Comparison of ENCODE assay signal across 16 cellular contexts in genomic region chr5:150107909-150108447, GRCh38. TPM values are rescaled to one million over a fixed set of nuclear protein-coding genes. Genes with fewer than 3 reads are reported as not detected.
DNase-seq lines count a peak whose midpoint lies in the region; ATAC-seq lines count a peak whose summit lies in the region.
"Had no signal": no experiment of that assay in that cellular context is flagged by ENCODE, and none has a peak within 500 bp of the region (broad histone marks: within the 10 kb centered on the region; RNA-seq: fewer than 3 reads in every experiment).

No MANE protein-coding gene starts in this region.

- ATAC-seq in GM19452 (IDR thresholded peaks at IDR 0.05; ENCODE audit: unreplicated experiment), result no peak
- no peak for ATAC-seq in GM21786 (IDR thresholded peaks at IDR 0.05; ENCODE audit: unreplicated experiment)
- ATAC-seq: CD8-positive, alpha-beta T cell; naive thymus-derived CD8-positive, alpha-beta T cell had no signal

- H3K27ac ChIP-seq in SK-N-MC, result peak overlapping the region; percentile 93
- no peak overlapping the region for H3K27ac ChIP-seq in effector memory CD4-positive, alpha-beta T cell (ENCODE audit: insufficient read depth, low read length, poor library complexity, severe bottlenecking)

- peak overlapping the region; percentile 50 for H3K9ac ChIP-seq in SK-N-MC (ENCODE audit: insufficient read length)

- no peaks in the 10 kb centered on the region for H3K4me1 ChIP-seq in effector memory CD4-positive, alpha-beta T cell (ENCODE audit: control insufficient read depth, insufficient read depth, low read length, poor library complexity, severe bottlenecking)

- peak overlapping the region; percentile 42 for H3K4me3 ChIP-seq in SK-N-MC
- no peak overlapping the region for H3K4me3 ChIP-seq in effector memory CD4-positive, alpha-beta T cell (ENCODE audit: insufficient read depth, low read depth, low read length, poor library complexity, severe bottlenecking)

- no peaks in the 10 kb centered on the region for H3K27me3 ChIP-seq in effector memory CD4-positive, alpha-beta T cell (replicated peaks; ENCODE audit: control insufficient read depth, insufficient read depth, low read length, poor library complexity, severe bottlenecking)

- DNase-seq in CD1c-positive myeloid dendritic cell (ENCODE audit: extremely low spot score), result peak; percentile 67
- DNase-seq in SK-N-MC (ENCODE audit: low read depth, low spot score), result no peak
- DNase-seq in fibroblast of the conjunctiva (ENCODE audit: low read depth), result peak; percentile 78
- DNase-seq in renal cortical epithelial cell (ENCODE audit: low read depth), result peak; percentile 31
- no peak for DNase-seq in UCSD-AML1 (lab: John Stamatoyannopoulos, UW; ENCODE audit: unreplicated experiment)
- DNase-seq in effector memory CD4-positive, alpha-beta T cell, result no peak
- DNase-seq: activated B cell treated with CpG ODN at 0.5 μM for 24 hours; activated T-cell treated with anti-CD3 and anti-CD28 coated beads, Interleukin-2, amount 50 U/mL, for 1 hour; NCI-H1048; NCI-H510A; SHP77; stimulated activated CD4-positive, alpha-beta T cell treated with anti-CD3 and anti-CD28 coated beads, Interleukin-12 subunit alpha, Interleukin-12 subunit beta, amount 100 ng/mL, for 4 hours had no signal

- H3K36me3 ChIP-seq in SK-N-MC (ENCODE audit: insufficient read depth, low read length), result no peaks in the 10 kb centered on the region
- no peaks in the 10 kb centered on the region for H3K36me3 ChIP-seq in effector memory CD4-positive, alpha-beta T cell (ENCODE audit: control insufficient read depth, insufficient read depth, low read length)

- H3K9me3 ChIP-seq in SK-N-MC (ENCODE audit: low read depth, low read length), result no peaks in the 10 kb centered on the region
- no peaks in the 10 kb centered on the region for H3K9me3 ChIP-seq in effector memory CD4-positive, alpha-beta T cell (ENCODE audit: control insufficient read depth, low read length)

RNA-seq across cellular contexts. Expression of gene CSF1R, which starts 21.6 kb away (rescaled TPM):
- total RNA-seq in renal cortical epithelial cell, result not detected in 2 replicates

RNA-seq across cellular contexts. Expression of gene PDGFRB, which starts 47.7 kb away (rescaled TPM):
- total RNA-seq in renal cortical epithelial cell, result 0.30 and 0.52 TPM in 2 replicates

RNA-seq across cellular contexts. Expression of gene CDX1, which starts 58.6 kb away (rescaled TPM):
- total RNA-seq in renal cortical epithelial cell, result not detected in 2 replicates
- total RNA-seq: activated B cell treated with CpG ODN at 0.5 μM for 24 hours; CD8-positive, alpha-beta T cell; naive thymus-derived CD8-positive, alpha-beta T cell had no signal

Comparison
In these comparisons a context has a peak if more than half of its experiments do, and no peak if none do; other contexts are left out.
1. DNase-seq: peak in CD1c-positive myeloid dendritic cell (single experiment), fibroblast of the conjunctiva (single experiment) and renal cortical epithelial cell (single experiment); none in SK-N-MC (single experiment), UCSD-AML1 (single experiment) and effector memory CD4-positive, alpha-beta T cell (0 of 3).